Comparison of ENCODE assay signal across 23 cellular contexts in the genomic region with DNA sequence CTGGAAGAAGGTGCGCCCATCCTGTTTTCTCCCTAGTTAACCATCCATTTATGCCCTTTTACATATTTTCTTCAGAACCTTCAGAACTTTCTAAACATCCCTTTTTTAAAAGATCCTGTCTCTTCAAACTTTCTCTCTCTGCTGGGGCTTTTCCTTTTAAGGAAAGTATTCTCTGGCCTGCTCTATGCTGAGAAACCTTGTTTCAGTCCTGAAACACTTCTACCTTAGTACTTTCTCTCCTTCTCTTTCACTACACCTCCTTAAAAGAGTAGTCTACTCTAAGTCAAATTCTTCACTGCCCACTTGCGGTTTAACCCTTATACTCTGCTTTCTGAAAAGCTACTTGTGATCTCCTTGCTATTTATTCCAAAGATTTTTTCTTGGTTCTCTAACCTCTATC.
DNase-seq lines count a peak whose midpoint lies in the region; ATAC-seq, FAIRE-seq and TF ChIP-seq lines count a peak whose summit lies in the region.
"Had no signal": no experiment of that assay in that cellular context is flagged by ENCODE, and none has a peak within 500 bp of the region (broad histone marks: within the 10 kb centered on the region; RNA-seq: fewer than 3 reads in every experiment).

No MANE protein-coding gene starts in this region.

- H3K27me3 Mint-ChIP-seq in CD4-positive, alpha-beta T cell = no peaks in the 10 kb centered on the region
- H3K27me3 Mint-ChIP-seq in T-helper 17 cell = no peaks in the 10 kb centered on the region
- no peaks in the 10 kb centered on the region for H3K27me3 Mint-ChIP-seq in endothelial cell (ENCODE audit: unreplicated experiment)
- no peaks in the 10 kb centered on the region for H3K27me3 Mint-ChIP-seq in activated T-helper 1 cell treated with anti-CD3 and anti-CD28 coated beads, Interleukin-12 subunit alpha, Interleukin-12 subunit beta, Interleukin-2, Interleukin-4 antibody, amounts not matched to agents 30 ng/mL and 10 ng/mL and 1 ng/mL, durations not matched to agents 14 hours and 24 hours and 36 hours (ENCODE audit: insufficient read depth)
- H3K27me3 Mint-ChIP-seq: CD4-positive, CD25-positive, alpha-beta regulatory T cell had no signal

- H4K20me1 ChIP-seq in HepG2 (ENCODE audit: insufficient read depth, low read length) = no peaks in the 10 kb centered on the region

- TF ChIP-seq POLR2A in HepG2 (IDR thresholded peaks at IDR 0.05; ENCODE audit: insufficient read depth in 1 of 2, low read depth in 2 of 2, low read length in 2 of 2) = no peak

- peaks cover 7% of the 10 kb centered on the region for H3K4me1 Mint-ChIP-seq in CD4-positive, alpha-beta T cell (ENCODE audit: low read depth)
- H3K4me1 Mint-ChIP-seq in T-helper 17 cell = peaks cover 7% of the 10 kb centered on the region
- peaks cover 8% of the 10 kb centered on the region for H3K4me1 Mint-ChIP-seq in endothelial cell (ENCODE audit: unreplicated experiment)
- no peaks in the 10 kb centered on the region for H3K4me1 Mint-ChIP-seq in activated T-helper 1 cell treated with anti-CD3 and anti-CD28 coated beads, Interleukin-12 subunit alpha, Interleukin-12 subunit beta, Interleukin-2, Interleukin-4 antibody, amounts not matched to agents 30 ng/mL and 10 ng/mL and 1 ng/mL, durations not matched to agents 14 hours and 24 hours and 36 hours (ENCODE audit: low read depth)

- H3K4me3 Mint-ChIP-seq in CD4-positive, alpha-beta T cell = no peak overlapping the region
- H3K4me3 Mint-ChIP-seq in T-helper 17 cell (no peak overlapping the region), endothelial cell (ENCODE audit: unreplicated experiment) (no peak overlapping the region)
- no peak overlapping the region for H3K4me3 Mint-ChIP-seq in activated T-helper 1 cell treated with anti-CD3 and anti-CD28 coated beads, Interleukin-12 subunit alpha, Interleukin-12 subunit beta, Interleukin-2, Interleukin-4 antibody, amounts not matched to agents 30 ng/mL and 10 ng/mL and 1 ng/mL, durations not matched to agents 14 hours and 24 hours and 36 hours
- H3K4me3 Mint-ChIP-seq: CD4-positive, CD25-positive, alpha-beta regulatory T cell had no signal

- peaks cover 0 to 2% of the 10 kb centered on the region in 2 experiments; a peak in 2 of 5 replicates for H3K36me3 ChIP-seq in HepG2 (replicated peaks in 1 of 2; ENCODE audit: control insufficient read depth in 1 of 2, insufficient read depth in 2 of 2, low read length in 2 of 2)
- H3K36me3 ChIP-seq: BE2C, HAP-1 had no signal

- H3K4me2 ChIP-seq in HepG2 (ENCODE audit: low read depth, low read length) = no peak overlapping the region

- H3K36me3 Mint-ChIP-seq in CD4-positive, alpha-beta T cell (ENCODE audit: low read depth) = peaks cover 78% of the 10 kb centered on the region
- peaks cover 9% of the 10 kb centered on the region for H3K36me3 Mint-ChIP-seq in T-helper 17 cell (ENCODE audit: low read depth)
- H3K36me3 Mint-ChIP-seq in endothelial cell (ENCODE audit: low read depth, unreplicated experiment) = peaks cover 5% of the 10 kb centered on the region
- peaks cover 19% of the 10 kb centered on the region for H3K36me3 Mint-ChIP-seq in activated T-helper 1 cell treated with anti-CD3 and anti-CD28 coated beads, Interleukin-12 subunit alpha, Interleukin-12 subunit beta, Interleukin-2, Interleukin-4 antibody, amounts not matched to agents 30 ng/mL and 10 ng/mL and 1 ng/mL, durations not matched to agents 14 hours and 24 hours and 36 hours (ENCODE audit: low read depth)

- no peak overlapping the region for H3K27ac ChIP-seq in CD4-positive, alpha-beta T cell (ENCODE audit: low read depth, low read length)
- no peak overlapping the region for H3K27ac ChIP-seq in HepG2 (ENCODE audit: extremely low read length, insufficient read depth, low read length)

- peak overlapping the region; percentile 24 for H3K27ac Mint-ChIP-seq in CD4-positive, alpha-beta T cell
- H3K27ac Mint-ChIP-seq in T-helper 17 cell (peak overlapping the region; percentile 87), endothelial cell (ENCODE audit: unreplicated experiment) (peak overlapping the region; percentile 21)
- H3K27ac Mint-ChIP-seq in activated T-helper 1 cell treated with anti-CD3 and anti-CD28 coated beads, Interleukin-12 subunit alpha, Interleukin-12 subunit beta, Interleukin-2, Interleukin-4 antibody, amounts not matched to agents 30 ng/mL and 10 ng/mL and 1 ng/mL, durations not matched to agents 14 hours and 24 hours and 36 hours = no peak overlapping the region

- TF ChIP-seq EP300 in HepG2 (IDR thresholded peaks at IDR 0.05; ENCODE audit: low read depth in 2 of 2, low read length in 2 of 2) = no peak
- no peak for TF ChIP-seq EP300 in HepG2 (CRISPR knock-in tag; IDR thresholded peaks at IDR 0.05; ENCODE audit: borderline replicate concordance)

- TF ChIP-seq RAD21 in HepG2 (CRISPR knock-in tag; IDR thresholded peaks at IDR 0.05) = no peak

- intact Hi-C loops in CD4-positive, alpha-beta T cell (cut with DNase I, micrococcal nuclease) = no loop called here
- intact Hi-C loops in HepG2 (cut with micrococcal nuclease; ENCODE audit: unreplicated experiment) = no loop called here
- intact Hi-C loops in activated T-helper 1 cell treated with anti-CD3 and anti-CD28 coated beads, Interleukin-12 subunit alpha, Interleukin-12 subunit beta, Interleukin-2, Interleukin-4 antibody, amounts not matched to agents 30 ng/mL and 10 ng/mL and 1 ng/mL, durations not matched to agents 14 hours and 24 hours and 36 hours (cut with micrococcal nuclease) = no loop called here

- no peaks in the 10 kb centered on the region for H3K79me2 ChIP-seq in HepG2 (ENCODE audit: insufficient read depth, low read length)

- ATAC-seq in CD4-positive, alpha-beta T cell (ENCODE audit: poor library complexity) = no peak
- ATAC-seq in T-helper 17 cell = no peak
- ATAC-seq in HepG2 = no peak
- ATAC-seq: SK-N-SH treated with all-trans-retinoic acid at 6 μM for 48 hours had no signal

- H3K9me3 ChIP-seq in CD4-positive, alpha-beta T cell (ENCODE audit: control insufficient read depth, low read length) = no peaks in the 10 kb centered on the region
- no peaks in the 10 kb centered on the region for H3K9me3 ChIP-seq in T-helper 17 cell (ENCODE audit: control insufficient read depth, low read length, poor library complexity, severe bottlenecking)
- no peaks in the 10 kb centered on the region for H3K9me3 ChIP-seq in HepG2 (ENCODE audit: low read length)
- H3K9me3 ChIP-seq: BE2C, HAP-1 had no signal

- DNase-seq in CD4-positive, alpha-beta T cell = no peak
- DNase-seq in GM19239 (ENCODE audit: insufficient read length, low spot score) (no peak), T-helper 17 cell (no peak), endothelial cell (ENCODE audit: low spot score) (no peak), HepG2 (ENCODE audit: low spot score) (no peak), amygdala (lab: John Stamatoyannopoulos, UW) (no peak), GOT3 (lab: John Stamatoyannopoulos, UW) (no peak)
- DNase-seq in activated T-helper 1 cell treated with anti-CD3 and anti-CD28 coated beads, Interleukin-12 subunit alpha, Interleukin-12 subunit beta, Interleukin-2, Interleukin-4 antibody, amounts not matched to agents 30 ng/mL and 10 ng/mL and 1 ng/mL, durations not matched to agents 14 hours and 24 hours and 36 hours (ENCODE audit: low spot score) = no peak
- DNase-seq: BE2C; Calu3; CD4-positive, CD25-positive, alpha-beta regulatory T cell; GF-D8; KG1; NCI-H1105 treated with DMSO at 0.1 percent for 48 hours; NCI-H187; NCI-H2107; NCI-H510A; NCI-H774; RPMI8226; SIG-M5 had no signal

- peak; percentile 81 for FAIRE-seq in GM19239 (lab: Jason Lieb, UNC)
- no peak for FAIRE-seq in HepG2 (lab: Jason Lieb, UNC)
- FAIRE-seq: A204.1 had no signal

- CTCF ChIA-PET in CD4-positive, alpha-beta T cell (lab: Charles Lee) = no interaction called here
- CTCF ChIA-PET in HepG2 (lab: Yijun Ruan, JAX; ENCODE audit: low intra/inter-chr PET ratio, low total read pairs) = no interaction called here

- H2AFZ ChIP-seq in HepG2 (ENCODE audit: low read length) = no peak overlapping the region

- in situ Hi-C loops in HepG2 (cut with HindIII; ENCODE audit: extremely low pct_ligation_motif_present, low pct_unique_long_range_greater_than_20kb) = no loop called here

- no TSS peak for BruUV-seq in HepG2 (replicated peaks; lab: Mats Ljungman, UMichigan)

- H3K4me1 ChIP-seq in HepG2 (ENCODE audit: insufficient read depth, low read length) = no peaks in the 10 kb centered on the region
- H3K4me1 ChIP-seq: BE2C had no signal

- no peaks in the 10 kb centered on the region for H3K9me3 Mint-ChIP-seq in CD4-positive, alpha-beta T cell
- no peaks in the 10 kb centered on the region for H3K9me3 Mint-ChIP-seq in endothelial cell (ENCODE audit: unreplicated experiment)
- H3K9me3 Mint-ChIP-seq in activated T-helper 1 cell treated with anti-CD3 and anti-CD28 coated beads, Interleukin-12 subunit alpha, Interleukin-12 subunit beta, Interleukin-2, Interleukin-4 antibody, amounts not matched to agents 30 ng/mL and 10 ng/mL and 1 ng/mL, durations not matched to agents 14 hours and 24 hours and 36 hours = no peaks in the 10 kb centered on the region
- H3K9me3 Mint-ChIP-seq: CD4-positive, CD25-positive, alpha-beta regulatory T cell had no signal

- POLR2A ChIA-PET in CD4-positive, alpha-beta T cell (lab: Charles Lee) = no interaction called here
- POLR2A ChIA-PET in HepG2 (lab: Yijun Ruan, JAX) = no interaction called here

- WGBS in HepG2 (ENCODE audit: low lambda C conversion rate) = 100% methylated on average over 2 of the region's 2 CpGs

- no peaks in the 10 kb centered on the region for H3K27me3 ChIP-seq in CD4-positive, alpha-beta T cell (ENCODE audit: control insufficient read depth, insufficient read depth, low read length)
- H3K27me3 ChIP-seq in HepG2 (ENCODE audit: control insufficient read depth in 1 of 2, insufficient read depth in 2 of 2, low read length in 2 of 2) = no peaks in the 10 kb centered on the region
- H3K27me3 ChIP-seq: BE2C had no signal

- H3K4me3 ChIP-seq in HepG2 (replicated peaks in 1 of 3; ENCODE audit: insufficient read depth in 1 of 3, low read depth in 2 of 3, low read length in 3 of 3) = no peak overlapping the region
- H3K4me3 ChIP-seq: HAP-1 had no signal

- TF ChIP-seq CTCF in CD4-positive, alpha-beta T cell (IDR thresholded peaks at IDR 0.05) = no peak
- TF ChIP-seq CTCF in endothelial cell (IDR thresholded peaks at IDR 0.05; ENCODE audit: unreplicated experiment) (no peak), HepG2 (CRISPR knock-in tag; IDR thresholded peaks at IDR 0.05) (no peak)

- H3K9ac ChIP-seq in HepG2 (ENCODE audit: insufficient read depth, low read depth, low read length) = no peak overlapping the region

TF ChIP-seq in HepG2, 621 proteins besides CTCF, POLR2A, EP300 and RAD21 (continues in another document):
- TF ChIP-seq FOXM1 (CRISPR knock-in tag; IDR thresholded peaks at IDR 0.05) = no peak
